Comparison of ENCODE assay signal across 8 cellular contexts in genomic region chr18:79791141-79791972, GRCh38. TPM values are rescaled to one million over a fixed set of nuclear protein-coding genes. Genes with fewer than 3 reads are reported as not detected.
DNase-seq lines count a peak whose midpoint lies in the region; ATAC-seq and TF ChIP-seq lines count a peak whose summit lies in the region.

No MANE protein-coding gene starts in this region.

- H3K36me3 ChIP-seq in A673 (ENCODE audit: insufficient read depth, low read length, poor library complexity, severe bottlenecking) (no peaks in the 10 kb centered on the region), kidney epithelial cell (ENCODE audit: control insufficient read depth, insufficient read depth, low read length) (no peaks in the 10 kb centered on the region)
- H3K36me3 ChIP-seq in CD8-positive, alpha-beta memory T cell (ENCODE audit: insufficient read depth, low read length), result no peaks in the 10 kb centered on the region

- CTCF ChIA-PET in A673 (lab: Charles Lee), result interaction anchor here (0.5 kb wide), 1 partner anchor 160 kb away, joined by 3 read pairs; the partner anchor contains the start of gene SLC66A2
- CTCF ChIA-PET in CD8-positive, alpha-beta memory T cell (lab: Charles Lee), result no interaction called here

- no peak overlapping the region for H3K4me3 ChIP-seq in A673 (ENCODE audit: low read depth, low read length, poor library complexity, severe bottlenecking)
- H3K4me3 ChIP-seq in kidney epithelial cell (ENCODE audit: low read depth, low read length), result no peak overlapping the region
- no peak overlapping the region for H3K4me3 ChIP-seq in CD8-positive, alpha-beta memory T cell (ENCODE audit: low read length)

- H3K4me1 ChIP-seq in A673 (ENCODE audit: insufficient read depth, low read length, poor library complexity, severe bottlenecking), result no peaks in the 10 kb centered on the region
- no peaks in the 10 kb centered on the region for H3K4me1 ChIP-seq in CD8-positive, alpha-beta memory T cell (ENCODE audit: insufficient read depth, low read length)

- ATAC-seq in HG02571 (IDR thresholded peaks at IDR 0.05; ENCODE audit: unreplicated experiment), result no peak

- H3K27ac Mint-ChIP-seq in CD8-positive, alpha-beta memory T cell, result peak overlapping the region in 2 of 8 donors; percentile 23 to 39

- H3K36me3 Mint-ChIP-seq in CD8-positive, alpha-beta memory T cell, result no peaks in the 10 kb centered on the region

- H3K27me3 ChIP-seq in A673 (replicated peaks; ENCODE audit: insufficient read depth, low read depth, low read length, poor library complexity) (peaks cover 49% of the 10 kb centered on the region), kidney epithelial cell (ENCODE audit: control insufficient read depth, insufficient read depth, low read length) (peaks cover 36% of the 10 kb centered on the region)
- peaks cover 7% of the 10 kb centered on the region for H3K27me3 ChIP-seq in CD8-positive, alpha-beta memory T cell (ENCODE audit: insufficient read depth, low read length, poor library complexity, severe bottlenecking)

- peak overlapping the region in 1 of 7 donors; percentile 13 for H3K4me3 Mint-ChIP-seq in CD8-positive, alpha-beta memory T cell

- intact Hi-C loops in A673 (cut with micrococcal nuclease; ENCODE audit: unreplicated experiment), result loop anchor here (10.0 kb wide), 2 partner anchors 163 to 363 kb away; partner anchors contain the start of gene SLC66A2

- 6 to 20% (median 13%) methylated on average over 20 of the region's 20 CpGs for WGBS in adipose tissue, 3 donors

- H3K27ac ChIP-seq in A673 (ENCODE audit: low read depth, low read length, poor library complexity, severe bottlenecking), result no peak overlapping the region
- peak overlapping the region; percentile 0 for H3K27ac ChIP-seq in adipose tissue (ENCODE audit: low read depth, low read length)
- no peak overlapping the region for H3K27ac ChIP-seq in CD8-positive, alpha-beta memory T cell (ENCODE audit: low read depth, low read length)

- peaks cover 3 to 9% (median 8%) of the 10 kb centered on the region in 3 donors for H3K4me1 Mint-ChIP-seq in CD8-positive, alpha-beta memory T cell

- H3K9me3 ChIP-seq in A673 (ENCODE audit: low read depth, low read length, poor library complexity, severe bottlenecking), result no peaks in the 10 kb centered on the region
- H3K9me3 ChIP-seq in CD8-positive, alpha-beta memory T cell (ENCODE audit: low read length), result no peaks in the 10 kb centered on the region

- peaks cover 41 to 62% of the 10 kb centered on the region in 2 donors for H3K27me3 Mint-ChIP-seq in CD8-positive, alpha-beta memory T cell

- POLR2A ChIA-PET in A673 (lab: Charles Lee; ENCODE audit: low non-redundant PET), result no interaction called here
- POLR2A ChIA-PET in CD8-positive, alpha-beta memory T cell (lab: Charles Lee), result no interaction called here

- BruUV-seq in A673 (replicated peaks; lab: Mats Ljungman, UMichigan), result no TSS peak

- no peak for TF ChIP-seq CTCF in A673 (conservative IDR thresholded peaks at IDR 0.05; ENCODE audit: low read depth, low read length)
- no peak for TF ChIP-seq CTCF in kidney epithelial cell (IDR thresholded peaks at IDR 0.05; ENCODE audit: insufficient read depth, low read length, poor library complexity, severe bottlenecking)

- peak; percentile 34 for DNase-seq in A673 (ENCODE audit: low spot score)
- peak; percentile 70 for DNase-seq in HuH-7.5 (ENCODE audit: low spot score)
- DNase-seq in kidney epithelial cell (ENCODE audit: low read depth), result peak; percentile 26
- DNase-seq in CD8-positive, alpha-beta memory T cell, result no peak
- no peak for DNase-seq in activated T-cell treated with anti-CD3 and anti-CD28 coated beads for 4 hours
- no peak for DNase-seq in NCI-H2171 (lab: John Stamatoyannopoulos, UW)

- H3K9me3 Mint-ChIP-seq in CD8-positive, alpha-beta memory T cell, result peaks cover 0 to 2% (median 0%) of the 10 kb centered on the region in 5 donors

RNA-seq across cellular contexts. Expression of gene KCNG2, which starts 6.4 kb away (rescaled TPM):
- not detected in 2 replicates for total RNA-seq in A673 (2021)
- under 1 TPM; 0.05 to 0.45 (median 0.42) TPM for polyA plus RNA-seq in adipose tissue
- not detected in 2 replicates for total RNA-seq in kidney epithelial cell
- total RNA-seq in CD8-positive, alpha-beta memory T cell, result not detected
- not detected for polyA plus RNA-seq in CD8-positive, alpha-beta memory T cell

Comparison
In these comparisons a context has a peak if more than half of its experiments do, and no peak if none do; other contexts are left out.
1. DNase-seq: peak in A673 (single experiment), HuH-7.5 (single experiment) and kidney epithelial cell (single experiment); none in CD8-positive, alpha-beta memory T cell (0 of 5), activated T-cell treated with anti-CD3 and anti-CD28 coated beads for 4 hours (single experiment) and NCI-H2171 (single experiment).